In the genomic region with DNA sequence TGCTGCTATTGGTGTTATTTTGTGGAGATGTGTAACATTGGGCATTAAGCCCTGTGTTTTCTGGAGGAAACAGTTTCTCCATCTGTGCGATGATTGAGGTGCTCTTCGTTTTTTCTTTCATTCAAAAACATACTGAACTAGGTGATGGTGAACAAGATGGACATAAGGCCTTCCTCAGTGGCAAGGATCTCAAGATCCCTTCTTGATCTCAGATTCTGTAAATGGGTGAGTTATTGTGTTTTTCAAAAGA, we compare ENCODE assay signal across 8 cellular contexts. TPM values are rescaled to one million over a fixed set of nuclear protein-coding genes. Genes with fewer than 3 reads are reported as not detected.
DNase-seq lines count a peak whose midpoint lies in the region; ATAC-seq and TF ChIP-seq lines count a peak whose summit lies in the region.

No MANE protein-coding gene starts in this region.

- H3K36me3 ChIP-seq in heart left ventricle: no peaks in the 10 kb centered on the region

- no peaks in the 10 kb centered on the region for H3K36me3 Mint-ChIP-seq in activated T-helper 1 cell treated with anti-CD3 and anti-CD28 coated beads, Interleukin-12 subunit alpha, Interleukin-12 subunit beta, Interleukin-2, Interleukin-4 antibody, amounts not matched to agents 30 ng/mL and 10 ng/mL and 1 ng/mL, durations not matched to agents 14 hours and 24 hours and 36 hours (ENCODE audit: low read depth)
- no peaks in the 10 kb centered on the region for H3K36me3 Mint-ChIP-seq in type B pancreatic cell

- H3K27me3 ChIP-seq in heart left ventricle (peaks cover 0 to 13% (median 0%) of the 10 kb centered on the region in 9 donors), layer of hippocampus (ENCODE audit: control insufficient read depth, insufficient read depth, low read length) (no peaks in the 10 kb centered on the region)

- peak overlapping the region in 10 of 12 donors; percentile 43 to 88 (median 66) for H3K4me3 ChIP-seq in heart left ventricle

- peak overlapping the region in 4 of 12 donors; percentile 16 to 62 (median 42) for H3K27ac ChIP-seq in heart left ventricle
- peak overlapping the region; percentile 88 for H3K27ac ChIP-seq in layer of hippocampus (ENCODE audit: low read depth, low read length)

- peaks cover 8% of the 10 kb centered on the region for H3K4me1 Mint-ChIP-seq in activated T-helper 1 cell treated with anti-CD3 and anti-CD28 coated beads, Interleukin-12 subunit alpha, Interleukin-12 subunit beta, Interleukin-2, Interleukin-4 antibody, amounts not matched to agents 30 ng/mL and 10 ng/mL and 1 ng/mL, durations not matched to agents 14 hours and 24 hours and 36 hours (ENCODE audit: low read depth)
- peaks cover 18% of the 10 kb centered on the region for H3K4me1 Mint-ChIP-seq in type B pancreatic cell (ENCODE audit: unreplicated experiment)

- peaks cover 0 to 3% (median 0%) of the 10 kb centered on the region in 12 donors for H3K9me3 ChIP-seq in heart left ventricle

- DNase-seq in heart left ventricle (no peak), Right ventricle myocardium inferior (ENCODE audit: missing footprints) (no peak), type B pancreatic cell (ENCODE audit: extremely low spot score, unreplicated experiment) (no peak), NCI-H2196 treated with DMSO at 0.1 percent for 48 hours (lab: John Stamatoyannopoulos, UW; ENCODE audit: unreplicated experiment) (no peak), dedifferentiated amniotic fluid mesenchymal stem cell (ENCODE audit: extremely low spot score) (no peak)
- DNase-seq in activated T-helper 1 cell treated with anti-CD3 and anti-CD28 coated beads, Interleukin-12 subunit alpha, Interleukin-12 subunit beta, Interleukin-2, Interleukin-4 antibody, amounts not matched to agents 30 ng/mL and 10 ng/mL and 1 ng/mL, durations not matched to agents 14 hours and 24 hours and 36 hours (ENCODE audit: low spot score): no peak

- peaks cover 0 to 36% (median 11%) of the 10 kb centered on the region in 12 donors for H3K4me1 ChIP-seq in heart left ventricle

- no peak for TF ChIP-seq CTCF in heart left ventricle (IDR thresholded peaks at IDR 0.05)
- no peak for TF ChIP-seq CTCF in type B pancreatic cell (conservative IDR thresholded peaks at IDR 0.05)

- WGBS in heart left ventricle, 4 donors: 53 to 66% (median 61%) methylated on average over 2 of the region's 2 CpGs

- peaks cover 17% of the 10 kb centered on the region for H3K27me3 Mint-ChIP-seq in activated T-helper 1 cell treated with anti-CD3 and anti-CD28 coated beads, Interleukin-12 subunit alpha, Interleukin-12 subunit beta, Interleukin-2, Interleukin-4 antibody, amounts not matched to agents 30 ng/mL and 10 ng/mL and 1 ng/mL, durations not matched to agents 14 hours and 24 hours and 36 hours (ENCODE audit: insufficient read depth)
- peaks cover 19% of the 10 kb centered on the region for H3K27me3 Mint-ChIP-seq in type B pancreatic cell

- no peak for TF ChIP-seq POLR2A in heart left ventricle (IDR thresholded peaks at IDR 0.05)

- no peak overlapping the region for H3K27ac Mint-ChIP-seq in activated T-helper 1 cell treated with anti-CD3 and anti-CD28 coated beads, Interleukin-12 subunit alpha, Interleukin-12 subunit beta, Interleukin-2, Interleukin-4 antibody, amounts not matched to agents 30 ng/mL and 10 ng/mL and 1 ng/mL, durations not matched to agents 14 hours and 24 hours and 36 hours
- peak overlapping the region; percentile 78 for H3K27ac Mint-ChIP-seq in type B pancreatic cell

- peak overlapping the region; percentile 70 for H3K4me3 Mint-ChIP-seq in activated T-helper 1 cell treated with anti-CD3 and anti-CD28 coated beads, Interleukin-12 subunit alpha, Interleukin-12 subunit beta, Interleukin-2, Interleukin-4 antibody, amounts not matched to agents 30 ng/mL and 10 ng/mL and 1 ng/mL, durations not matched to agents 14 hours and 24 hours and 36 hours
- peak overlapping the region; percentile 91 for H3K4me3 Mint-ChIP-seq in type B pancreatic cell

- intact Hi-C loops in heart left ventricle (cut with DNase I): loop anchor here in 1 of 10 donors (10.0 kb wide), 1 partner anchor 165 kb away; no protein-coding TSS in a partner anchor
- intact Hi-C loops in Right ventricle myocardium inferior (cut with DNase I): no loop called here
- intact Hi-C loops in activated T-helper 1 cell treated with anti-CD3 and anti-CD28 coated beads, Interleukin-12 subunit alpha, Interleukin-12 subunit beta, Interleukin-2, Interleukin-4 antibody, amounts not matched to agents 30 ng/mL and 10 ng/mL and 1 ng/mL, durations not matched to agents 14 hours and 24 hours and 36 hours (cut with micrococcal nuclease): loop anchor here (1.0 kb wide), 1 partner anchor 92 kb away; the partner anchor contains the start of gene DMTF1

- no peaks in the 10 kb centered on the region for H3K9me3 Mint-ChIP-seq in activated T-helper 1 cell treated with anti-CD3 and anti-CD28 coated beads, Interleukin-12 subunit alpha, Interleukin-12 subunit beta, Interleukin-2, Interleukin-4 antibody, amounts not matched to agents 30 ng/mL and 10 ng/mL and 1 ng/mL, durations not matched to agents 14 hours and 24 hours and 36 hours
- no peaks in the 10 kb centered on the region for H3K9me3 Mint-ChIP-seq in type B pancreatic cell

- ATAC-seq in heart left ventricle: no peak
- ATAC-seq in Right ventricle myocardium inferior: no peak
- ATAC-seq in GM21737 (IDR thresholded peaks at IDR 0.05; ENCODE audit: unreplicated experiment): no peak

RNA-seq across cellular contexts. Expression of gene ELAPOR2, which starts 0.8 kb away (rescaled TPM):
- 1 to 10 TPM; 2.5 to 9.9 (median 4.4) TPM for total RNA-seq in heart left ventricle
- polyA plus RNA-seq in heart left ventricle: 1 to 10 TPM in 1 of 2 donors, under 1 TPM in 1; 0.80 to 2.0 TPM
- 6.4 TPM for total RNA-seq in Right ventricle myocardium inferior
- total RNA-seq in activated T-helper 1 cell treated with anti-CD3 and anti-CD28 coated beads, Interleukin-12 subunit alpha, Interleukin-12 subunit beta, Interleukin-2, Interleukin-4 antibody, amounts not matched to agents 30 ng/mL and 10 ng/mL and 1 ng/mL, durations not matched to agents 14 hours and 24 hours and 36 hours: 1.3 and 2.3 TPM in 2 replicates
- total RNA-seq in type B pancreatic cell (ENCODE audit: low replicate concordance): 29.5 and 39.8 TPM in 2 replicates
